8 cellular contexts compared by ENCODE assay signal in genomic region chr21:32412162-32412997, GRCh38. TPM values are rescaled to one million over a fixed set of nuclear protein-coding genes. Genes with fewer than 3 reads are reported as not detected.
A peak's percentile ranks its signal among the peaks of the same experiment; 100 is the strongest.
DNase-seq lines count a peak whose midpoint lies in the region; TF ChIP-seq lines count a peak whose summit lies in the region.

Gene EVA1C (plus strand): TSS chr21:32412706. CDS start chr21:32412854, 148 bp downstream.

- POLR2A ChIA-PET in activated CD8-positive, alpha-beta memory T cell treated with anti-CD3 and anti-CD28 coated beads for 36 hours (lab: Charles Lee): interaction anchor here (0.6 to 1.9 kb wide), 5 partner anchors 9 to 360 kb away, joined by 3 to 10 read pairs (median 4); partner anchors contain the start of genes MIS18A and URB1

- peak within 1 kb of the TSS; percentile 85 for H3K27ac ChIP-seq in C4-2B

- CTCF ChIA-PET in activated CD8-positive, alpha-beta memory T cell treated with anti-CD3 and anti-CD28 coated beads for 36 hours (lab: Charles Lee): interaction anchor here (0.9 to 1.4 kb wide), 4 partner anchors 10 to 200 kb away, joined by 3 to 5 read pairs (median 4); partner anchors contain the start of gene CFAP298

- DNase-seq in NCI-H1694 (lab: John Stamatoyannopoulos, UW): peak; percentile 61
- DNase-seq in effector CD8-positive, alpha-beta T cell (lab: John Stamatoyannopoulos, UW): peak; percentile 64
- peak; percentile 76 to 83 for DNase-seq in lung microvascular endothelial cell (ENCODE audit: low read depth in 2 of 2)
- peak; percentile 30 to 59 (median 56) for DNase-seq in stimulated activated CD4-positive, alpha-beta T cell treated with anti-CD3 and anti-CD28 coated beads, TNF-alpha, amount 100 ng/mL, for 1 hour (ENCODE audit: low read depth in 3 of 3, low spot score in 1 of 3)
- DNase-seq in NCI-H1092 treated with DMSO at 0.1 percent for 48 hours (lab: John Stamatoyannopoulos, UW): no peak
- no peak for DNase-seq in kidney glomerular epithelial cell (lab: John Stamatoyannopoulos, UW)

- peak; percentile 45 for TF ChIP-seq CTCF in C4-2B (conservative IDR thresholded peaks at IDR 0.05)

RNA-seq across cellular contexts. Expression of gene EVA1C, which starts in this region (rescaled TPM):
- total RNA-seq in activated CD8-positive, alpha-beta memory T cell treated with anti-CD3 and anti-CD28 coated beads for 36 hours: 10 to 100 TPM; 11.5 to 13.4 TPM
- 13.5 and 13.7 TPM in 2 replicates for total RNA-seq in lung microvascular endothelial cell

Comparison
In these comparisons a context has a peak if more than half of its experiments do, and no peak if none do; other contexts are left out.
1. DNase-seq: peak in NCI-H1694 (single experiment), effector CD8-positive, alpha-beta T cell (single experiment), lung microvascular endothelial cell (2 of 2) and stimulated activated CD4-positive, alpha-beta T cell treated with anti-CD3 and anti-CD28 coated beads, TNF-alpha, amount 100 ng/mL, for 1 hour (3 of 3); none in NCI-H1092 treated with DMSO at 0.1 percent for 48 hours (single experiment) and kidney glomerular epithelial cell (single experiment).